In the genomic region with DNA sequence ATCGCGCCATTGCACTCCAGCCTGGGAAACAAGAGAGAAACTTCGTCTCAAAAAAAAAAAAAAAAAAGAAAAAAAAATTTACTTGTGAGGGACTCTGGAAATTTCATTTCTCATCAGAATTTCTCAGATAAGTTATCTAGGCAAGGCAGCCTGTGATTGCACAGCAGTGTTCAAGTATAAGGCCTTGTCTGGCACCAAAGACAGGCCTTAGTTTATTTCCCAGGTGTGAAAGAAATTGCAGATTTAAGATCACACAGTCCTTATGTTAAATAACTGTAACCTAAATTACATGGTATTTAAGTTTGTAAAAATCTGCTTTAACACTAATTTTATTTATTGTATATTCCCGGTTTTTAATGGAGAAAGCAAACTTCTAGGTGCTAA, we compare ENCODE assay signal across 8 cellular contexts. TPM values are rescaled to one million over a fixed set of nuclear protein-coding genes. Genes with fewer than 3 reads are reported as not detected.
A peak's percentile ranks its signal among the peaks of the same experiment; 100 is the strongest.
DNase-seq lines count a peak whose midpoint lies in the region; ATAC-seq and TF ChIP-seq lines count a peak whose summit lies in the region.
"Had no signal": no experiment of that assay in that cellular context is flagged by ENCODE, and none has a peak within 500 bp of the region (broad histone marks: within the 10 kb centered on the region; RNA-seq: fewer than 3 reads in every experiment).

No MANE protein-coding gene starts in this region.

- peak overlapping the region; percentile 94; the same call in 1 of the 2 replicates for H3K4me3 ChIP-seq in HFF-Myc (replicated peaks; ENCODE audit: low read depth, low read length)
- H3K4me3 ChIP-seq in spleen = no peak overlapping the region

- peak overlapping the region in 1 of 3 donors; percentile 100 for H3K4me3 Mint-ChIP-seq in T-cell

- H3K27ac Mint-ChIP-seq in T-cell = peak overlapping the region; percentile 99

- POLR2A ChIA-PET in T-cell (lab: Charles Lee) = interaction anchor here in 1 of 2 donors (0.7 to 6.7 kb wide), 3 partner anchors 18 to 35 kb away, joined by 4 to 167 read pairs (median 5); a partner anchor contains a TSS

- no peak for TF ChIP-seq POLR2A in spleen (IDR thresholded peaks at IDR 0.05)

- TF ChIP-seq CTCF in HFF-Myc (IDR thresholded peaks at IDR 0.05; ENCODE audit: low read depth, low read length, missing control alignments) (no peak), foreskin keratinocyte (conservative IDR thresholded peaks at IDR 0.05) (no peak), spleen (IDR thresholded peaks at IDR 0.05 in 8 of 11, conservative IDR thresholded peaks at IDR 0.05 in 3 of 11) (no peak)

- H3K27me3 ChIP-seq in foreskin keratinocyte (no peaks in the 10 kb centered on the region), spleen (replicated peaks in 1 of 7) (no peaks in the 10 kb centered on the region)

- peaks cover 22 to 36% (median 25%) of the 10 kb centered on the region in 3 donors for H3K4me1 Mint-ChIP-seq in T-cell

- H3K4me1 ChIP-seq in foreskin keratinocyte (peaks cover 6% of the 10 kb centered on the region), spleen (peaks cover 2 to 18% (median 12%) of the 10 kb centered on the region in 6 donors)

- CTCF ChIA-PET in T-cell (lab: Charles Lee) = interaction anchor here in 1 of 2 donors (0.6 to 1.0 kb wide), 2 partner anchors 18 to 25 kb away, joined by 3 read pairs; no protein-coding TSS in a partner anchor

- no peak for ATAC-seq in T-cell (replicated peaks in 1 of 4)
- ATAC-seq in foreskin keratinocyte = no peak
- ATAC-seq in GM19351 (IDR thresholded peaks at IDR 0.05; ENCODE audit: unreplicated experiment) = no peak
- ATAC-seq in HG03025 (IDR thresholded peaks at IDR 0.05; ENCODE audit: low FRiP score, unreplicated experiment) = no peak

- H3K36me3 Mint-ChIP-seq in T-cell = peaks cover 11% of the 10 kb centered on the region

- H3K9me3 ChIP-seq in spleen = no peaks in the 10 kb centered on the region

- H3K27ac ChIP-seq in foreskin keratinocyte (peak overlapping the region; percentile 82), spleen (peak overlapping the region; percentile 97 to 100 (median 100))

- DNase-seq in HFF-Myc (ENCODE audit: extremely low read depth, low read depth) = no peak
- no peak for DNase-seq in T-cell
- no peak for DNase-seq in foreskin keratinocyte
- no peak for DNase-seq in spleen
- DNase-seq in epidermal melanocyte (ENCODE audit: insufficient read length, low spot score) = no peak
- DNase-seq: NCI-H2227 treated with DMSO at 0.1 percent for 48 hours had no signal

- intact Hi-C loops in spleen (cut with DNase I; ENCODE audit: low total_unique reads) = no loop called here

- H3K36me3 ChIP-seq in spleen = peaks cover 0 to 2% (median 0%) of the 10 kb centered on the region in 6 donors

- peaks cover 0 to 3% (median 0%) of the 10 kb centered on the region in 3 donors for H3K9me3 Mint-ChIP-seq in T-cell

- no peaks in the 10 kb centered on the region for H3K27me3 Mint-ChIP-seq in T-cell

- WGBS in spleen, 5 donors = 80 to 90% (median 87%) methylated on average over 4 of the region's 4 CpGs

RNA-seq across cellular contexts. Expression of a gene that starts 34.8 kb away (rescaled TPM):
- total RNA-seq in T-cell (1 to 10 TPM; 1.0 to 2.4 (median 1.8) TPM), foreskin keratinocyte (13.2 and 13.6 TPM in 2 replicates), spleen (10 to 100 TPM; 12.4 to 30.3 (median 19.0) TPM)
- polyA plus RNA-seq in foreskin keratinocyte (4.2 and 5.1 TPM in 2 replicates), spleen (1 to 10 TPM; 2.4 to 3.5 (median 2.8) TPM)
